ENCODE assay signal across 9 cellular contexts in genomic region chr12:99985631-99986030, GRCh38. TPM values are rescaled to one million over a fixed set of nuclear protein-coding genes. Genes with fewer than 3 reads are reported as not detected.
DNase-seq lines count a peak whose midpoint lies in the region; ATAC-seq and TF ChIP-seq lines count a peak whose summit lies in the region.
"Had no signal": no experiment of that assay in that cellular context is flagged by ENCODE, and none has a peak within 500 bp of the region (broad histone marks: within the 10 kb centered on the region; RNA-seq: fewer than 3 reads in every experiment).

No MANE protein-coding gene starts in this region.

- H3K27ac ChIP-seq in stomach: peak overlapping the region in 1 of 5 donors; percentile 74

- H3K4me1 ChIP-seq in stomach: peaks cover 0 to 23% (median 19%) of the 10 kb centered on the region in 4 donors

- peak overlapping the region; percentile 63 for H3K4me3 Mint-ChIP-seq in activated CD8-positive, alpha-beta memory T cell treated with anti-CD3 and anti-CD28 coated beads, Interleukin-2, amount 10 ng/mL, durations not matched to agents 7 days and 5 days
- peak overlapping the region; percentile 46 for H3K4me3 Mint-ChIP-seq in activated B cell treated with CpG ODN at 0.5 μM for 24 hours

- CTCF ChIA-PET in activated CD8-positive, alpha-beta memory T cell treated with anti-CD3 and anti-CD28 coated beads, Interleukin-2, amount 10 ng/mL, durations not matched to agents 7 days and 5 days (lab: Charles Lee): no interaction called here
- CTCF ChIA-PET in activated B cell treated with CpG ODN at 0.5 μM for 24 hours (lab: Charles Lee): no interaction called here

- no peak for TF ChIP-seq POLR2A in stomach (IDR thresholded peaks at IDR 0.05)

- H3K27me3 Mint-ChIP-seq in activated CD8-positive, alpha-beta memory T cell treated with anti-CD3 and anti-CD28 coated beads, Interleukin-2, amount 10 ng/mL, durations not matched to agents 7 days and 5 days: peaks cover 57% of the 10 kb centered on the region
- H3K27me3 Mint-ChIP-seq in activated B cell treated with CpG ODN at 0.5 μM for 24 hours: peaks cover 43% of the 10 kb centered on the region

- H3K27ac Mint-ChIP-seq in activated CD8-positive, alpha-beta memory T cell treated with anti-CD3 and anti-CD28 coated beads, Interleukin-2, amount 10 ng/mL, durations not matched to agents 7 days and 5 days: no peak overlapping the region
- H3K27ac Mint-ChIP-seq in activated B cell treated with CpG ODN at 0.5 μM for 24 hours: no peak overlapping the region

- TF ChIP-seq CTCF in activated B cell treated with CpG ODN at 0.5 μM for 24 hours (IDR thresholded peaks at IDR 0.05): no peak
- TF ChIP-seq CTCF in stomach (IDR thresholded peaks at IDR 0.05): no peak

- WGBS in stomach, 5 donors: 59 to 69% (median 65%) methylated on average over 3 of the region's 3 CpGs

- intact Hi-C loops in activated B cell treated with CpG ODN at 0.5 μM for 24 hours (cut with micrococcal nuclease) (no loop called here), stomach (cut with DNase I; ENCODE audit: low total_unique reads) (no loop called here)

- H3K36me3 Mint-ChIP-seq in activated CD8-positive, alpha-beta memory T cell treated with anti-CD3 and anti-CD28 coated beads, Interleukin-2, amount 10 ng/mL, durations not matched to agents 7 days and 5 days: no peaks in the 10 kb centered on the region
- H3K36me3 Mint-ChIP-seq in activated B cell treated with CpG ODN at 0.5 μM for 24 hours (ENCODE audit: low read depth): no peaks in the 10 kb centered on the region

- H3K4me3 ChIP-seq in iPS-18c (ENCODE audit: insufficient read depth, low read depth, low read length) (peak overlapping the region; percentile 65), stomach (peak overlapping the region; percentile 62 to 72 (median 66))

- no peaks in the 10 kb centered on the region for H3K9me3 Mint-ChIP-seq in activated CD8-positive, alpha-beta memory T cell treated with anti-CD3 and anti-CD28 coated beads, Interleukin-2, amount 10 ng/mL, durations not matched to agents 7 days and 5 days (ENCODE audit: low read depth)
- no peaks in the 10 kb centered on the region for H3K9me3 Mint-ChIP-seq in activated B cell treated with CpG ODN at 0.5 μM for 24 hours

- no peaks in the 10 kb centered on the region for H3K36me3 ChIP-seq in stomach

- peaks cover 6% of the 10 kb centered on the region for H3K4me1 Mint-ChIP-seq in activated CD8-positive, alpha-beta memory T cell treated with anti-CD3 and anti-CD28 coated beads, Interleukin-2, amount 10 ng/mL, durations not matched to agents 7 days and 5 days
- H3K4me1 Mint-ChIP-seq in activated B cell treated with CpG ODN at 0.5 μM for 24 hours: peaks cover 16% of the 10 kb centered on the region

- DNase-seq in activated CD8-positive, alpha-beta memory T cell treated with anti-CD3 and anti-CD28 coated beads, Interleukin-2, amount 10 ng/mL, durations not matched to agents 7 days and 5 days: no peak
- no peak for DNase-seq in activated CD8-positive, alpha-beta memory T cell treated with anti-CD3 and anti-CD28 coated beads, Interleukin-2, amount 50 U/mL, for 4 hours
- DNase-seq in activated B cell treated with CpG ODN at 0.5 μM for 24 hours: no peak
- no peak for DNase-seq in stomach
- no peak for DNase-seq in medulla oblongata (ENCODE audit: extremely low spot score)
- DNase-seq in middle frontal gyrus (ENCODE audit: extremely low spot score, low spot score): no peak
- DNase-seq: activated gamma-delta T cell treated with Interleukin-2 at 50 U/mL for 16 hours had no signal

- H3K27me3 ChIP-seq in stomach: peaks cover 0 to 21% (median 0%) of the 10 kb centered on the region in 3 donors

- POLR2A ChIA-PET in activated B cell treated with CpG ODN at 0.5 μM for 24 hours (lab: Charles Lee): no interaction called here

- H3K9me3 ChIP-seq in iPS-18c (ENCODE audit: control insufficient read depth, insufficient read depth, low read length) (peaks cover 3% of the 10 kb centered on the region), stomach (no peaks in the 10 kb centered on the region)

- ATAC-seq in activated CD8-positive, alpha-beta memory T cell treated with anti-CD3 and anti-CD28 coated beads, Interleukin-2, amount 10 ng/mL, durations not matched to agents 7 days and 5 days: no peak
- no peak for ATAC-seq in activated B cell treated with CpG ODN at 0.5 μM for 24 hours (ENCODE audit: low read depth)
- no peak for ATAC-seq in GM19397 (IDR thresholded peaks at IDR 0.05; ENCODE audit: unreplicated experiment)

- TF ChIP-seq EP300 in stomach (IDR thresholded peaks at IDR 0.05): no peak

RNA-seq across cellular contexts. Expression of gene ANKS1B, which starts 0.9 kb away (rescaled TPM):
- 1 to 10 TPM in 1 of 2 experiments, under 1 TPM in 1; 0.96 to 1.1 TPM for total RNA-seq in activated CD8-positive, alpha-beta memory T cell treated with anti-CD3 and anti-CD28 coated beads, Interleukin-2, amount 10 ng/mL, durations not matched to agents 7 days and 5 days
- total RNA-seq in activated B cell treated with CpG ODN at 0.5 μM for 24 hours: not detected in 2 replicates
- 10 to 100 TPM in 2 of 5 donors, 1 to 10 TPM in 1, not detected in 2; 2.7 to 26.8 (median 13.6) TPM for total RNA-seq in stomach
- polyA plus RNA-seq in stomach: 1 to 10 TPM in 2 of 3 donors, under 1 TPM in 1; 0.73 to 1.7 (median 1.1) TPM
